In the genomic region with DNA sequence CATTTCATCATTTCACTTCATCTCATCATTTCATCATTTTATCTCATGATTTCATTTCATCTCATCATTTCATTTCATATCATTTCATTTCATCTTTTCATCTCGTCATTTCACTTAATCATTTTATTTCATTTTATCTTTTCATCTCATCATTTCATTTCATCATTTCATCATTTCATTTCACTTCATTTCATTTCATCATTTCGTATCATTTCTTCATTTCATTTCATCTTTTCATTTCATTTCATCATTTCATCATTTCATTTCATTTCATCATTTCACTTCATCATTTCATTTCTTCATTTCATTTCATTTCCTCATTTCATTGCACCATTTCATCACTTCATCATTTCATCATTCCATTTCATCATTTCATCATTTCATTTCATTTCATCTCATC, we compare ENCODE assay signal across 10 cellular contexts. TPM values are rescaled to one million over a fixed set of nuclear protein-coding genes. Genes with fewer than 3 reads are reported as not detected.
"Had no signal": no experiment of that assay in that cellular context is flagged by ENCODE, and none has a peak within 500 bp of the region (broad histone marks: within the 10 kb centered on the region; RNA-seq: fewer than 3 reads in every experiment).

No MANE protein-coding gene starts in this region.

RNA-seq across cellular contexts. Expression of gene TP53TG3, which starts 29.8 kb away (rescaled TPM):
- total RNA-seq: activated CD4-positive, alpha-beta memory T cell treated with anti-CD3 and anti-CD28 coated beads for 36 hours; activated CD4-positive, alpha-beta T cell treated with anti-CD3 and anti-CD28 coated beads, Interleukin-2, amount 10 ng/mL, durations not matched to agents 24 days and 14 days; activated T-helper 17 cell treated with anti-CD3 and anti-CD28 coated beads, Interleukin-2, amount 50 U/mL, for 72 hours; ascending aorta; cardiac muscle cell; dermis blood vessel endothelial cell; endothelial cell of umbilical vein; fibroblast of villous mesenchyme; T-helper 1 cell treated with Interleukin-12 subunit alpha and Interleukin-12 subunit beta and Interleukin-4 antibody, amounts not matched to agents 30 ng/mL and 1 ng/mL, for 36 hours had no signal
- polyA plus RNA-seq: cardiac muscle cell, endothelial cell of umbilical vein, fibroblast of lung had no signal
